In the genomic region with DNA sequence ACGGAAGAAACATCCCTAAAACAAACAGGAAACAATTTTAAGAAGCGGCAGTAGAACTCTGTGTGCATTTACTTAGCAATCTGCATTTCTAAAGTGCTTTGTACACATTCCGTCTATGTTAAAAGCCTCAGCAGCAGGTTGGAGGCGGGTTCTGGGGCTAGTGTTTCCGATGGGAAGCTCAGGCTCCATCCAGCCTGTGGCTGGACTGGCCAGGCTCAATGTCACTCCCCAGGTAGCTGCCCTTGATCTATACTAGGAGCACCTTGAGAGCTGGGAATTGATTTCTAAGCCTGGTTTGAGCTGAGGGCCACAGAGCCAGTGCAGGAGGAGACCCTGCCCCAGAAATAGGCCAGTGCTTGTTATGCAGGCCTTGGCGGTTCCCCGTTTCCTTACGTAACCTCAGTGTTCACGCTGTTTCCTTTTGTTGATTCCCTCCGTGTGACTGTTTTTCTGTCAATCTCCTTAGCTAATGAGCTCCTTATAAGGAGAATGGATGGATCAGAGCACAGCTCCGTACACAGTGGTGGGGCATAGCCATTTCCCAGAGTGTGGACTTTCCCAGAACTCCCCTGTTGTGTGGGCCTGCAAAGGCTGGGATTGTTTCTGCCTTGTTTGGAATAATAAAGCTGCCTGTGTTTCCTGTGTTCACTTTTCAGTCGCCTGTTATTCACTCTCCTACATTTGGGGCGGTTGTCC, we compare ENCODE assay signal across 8 cellular contexts. TPM values are rescaled to one million over a fixed set of nuclear protein-coding genes. Genes with fewer than 3 reads are reported as not detected.
DNase-seq lines count a peak whose midpoint lies in the region; ATAC-seq and TF ChIP-seq lines count a peak whose summit lies in the region.

No MANE protein-coding gene starts in this region.

- H3K4me3 Mint-ChIP-seq in activated CD4-positive, alpha-beta memory T cell treated with anti-CD3 and anti-CD28 coated beads, Interleukin-2, amount 10 ng/mL, durations not matched to agents 7 days and 5 days: no peak overlapping the region

- no peak for TF ChIP-seq EP300 in Ishikawa (IDR thresholded peaks at IDR 0.05; ENCODE audit: borderline replicate concordance)

- TF ChIP-seq RAD21 in Ishikawa (IDR thresholded peaks at IDR 0.05; ENCODE audit: low read depth): no peak

- H3K9me3 Mint-ChIP-seq in activated CD4-positive, alpha-beta memory T cell treated with anti-CD3 and anti-CD28 coated beads, Interleukin-2, amount 10 ng/mL, durations not matched to agents 7 days and 5 days: no peaks in the 10 kb centered on the region

- intact Hi-C loops in left ventricle myocardium superior (cut with micrococcal nuclease): no loop called here

- no peak overlapping the region for H3K27ac Mint-ChIP-seq in activated CD4-positive, alpha-beta memory T cell treated with anti-CD3 and anti-CD28 coated beads, Interleukin-2, amount 10 ng/mL, durations not matched to agents 7 days and 5 days

- peaks cover 51% of the 10 kb centered on the region for H3K27me3 Mint-ChIP-seq in activated CD4-positive, alpha-beta memory T cell treated with anti-CD3 and anti-CD28 coated beads, Interleukin-2, amount 10 ng/mL, durations not matched to agents 7 days and 5 days

- H3K4me1 Mint-ChIP-seq in activated CD4-positive, alpha-beta memory T cell treated with anti-CD3 and anti-CD28 coated beads, Interleukin-2, amount 10 ng/mL, durations not matched to agents 7 days and 5 days: peaks cover 3% of the 10 kb centered on the region

- no peaks in the 10 kb centered on the region for H3K36me3 Mint-ChIP-seq in activated CD4-positive, alpha-beta memory T cell treated with anti-CD3 and anti-CD28 coated beads, Interleukin-2, amount 10 ng/mL, durations not matched to agents 7 days and 5 days (ENCODE audit: low read depth)

- CTCF ChIA-PET in activated CD4-positive, alpha-beta memory T cell treated with anti-CD3 and anti-CD28 coated beads, Interleukin-2, amount 10 ng/mL, durations not matched to agents 7 days and 5 days (lab: Charles Lee): interaction anchor here (1.0 kb wide), 1 partner anchor 21 kb away, joined by 3 read pairs; a partner anchor contains a TSS

- ATAC-seq in left ventricle myocardium superior (peak; percentile 36), HG02759 (IDR thresholded peaks at IDR 0.05; ENCODE audit: unreplicated experiment) (no peak)

- peak; percentile 73 for DNase-seq in SHP77 treated with DMSO at 0.1 percent for 48 hours (lab: John Stamatoyannopoulos, UW)
- DNase-seq in left ventricle myocardium superior: no peak
- peak; percentile 85 for DNase-seq in retina
- no peak for DNase-seq in activated CD4-positive, alpha-beta memory T cell treated with anti-CD3 and anti-CD28 coated beads, Interleukin-2, amount 10 ng/mL, durations not matched to agents 7 days and 5 days
- DNase-seq in epidermal melanocyte (ENCODE audit: insufficient read length, low spot score): no peak
- no peak for DNase-seq in NCI-H1048 (lab: John Stamatoyannopoulos, UW)

- POLR2A ChIA-PET in activated CD4-positive, alpha-beta memory T cell treated with anti-CD3 and anti-CD28 coated beads, Interleukin-2, amount 10 ng/mL, durations not matched to agents 7 days and 5 days (lab: Charles Lee): interaction anchor here (2.7 kb wide), 1 partner anchor 33 kb away, joined by 8 read pairs; a partner anchor contains a TSS

TF ChIP-seq in Ishikawa, 13 proteins besides CTCF, POLR2A, EP300 and RAD21:
- TF ChIP-seq TAF1 (IDR thresholded peaks at IDR 0.05; ENCODE audit: low read depth) (peak; percentile 20; the same call in 1 of the 2 replicates), NFIC (IDR thresholded peaks at IDR 0.05) (no peak; the same call in 1 of the 2 replicates), CEBPB (IDR thresholded peaks at IDR 0.05) (peak; percentile 46; the same call in 1 of the 2 replicates)

RNA-seq across cellular contexts. Expression of a gene that starts 21.4 kb away (rescaled TPM):
- 0.57 TPM for total RNA-seq in left ventricle myocardium superior
- total RNA-seq in activated CD4-positive, alpha-beta memory T cell treated with anti-CD3 and anti-CD28 coated beads, Interleukin-2, amount 10 ng/mL, durations not matched to agents 7 days and 5 days: under 1 TPM; 0.13 to 0.40 TPM

RNA-seq across cellular contexts. Expression of a gene that starts 33.2 kb away (rescaled TPM):
- 19.5 TPM for total RNA-seq in left ventricle myocardium superior
- total RNA-seq in activated CD4-positive, alpha-beta memory T cell treated with anti-CD3 and anti-CD28 coated beads, Interleukin-2, amount 10 ng/mL, durations not matched to agents 7 days and 5 days: 10 to 100 TPM in 1 of 2 experiments, 1 to 10 TPM in 1; 7.2 to 10.1 TPM

RNA-seq across cellular contexts. Expression of a gene that starts 33.3 kb away (rescaled TPM):
- total RNA-seq in left ventricle myocardium superior: 25.1 TPM
- total RNA-seq in activated CD4-positive, alpha-beta memory T cell treated with anti-CD3 and anti-CD28 coated beads, Interleukin-2, amount 10 ng/mL, durations not matched to agents 7 days and 5 days: 10 to 100 TPM; 22.7 to 25.6 TPM

Comparison
In these comparisons a context has a peak if more than half of its experiments do, and no peak if none do; other contexts are left out.
1. DNase-seq: peak in SHP77 treated with DMSO at 0.1 percent for 48 hours (single experiment) and retina (single experiment); none in left ventricle myocardium superior (single experiment), activated CD4-positive, alpha-beta memory T cell treated with anti-CD3 and anti-CD28 coated beads, Interleukin-2, amount 10 ng/mL, durations not matched to agents 7 days and 5 days (single experiment), epidermal melanocyte (single experiment) and NCI-H1048 (single experiment).